1 cellular context compared by ENCODE assay signal in the genomic region with DNA sequence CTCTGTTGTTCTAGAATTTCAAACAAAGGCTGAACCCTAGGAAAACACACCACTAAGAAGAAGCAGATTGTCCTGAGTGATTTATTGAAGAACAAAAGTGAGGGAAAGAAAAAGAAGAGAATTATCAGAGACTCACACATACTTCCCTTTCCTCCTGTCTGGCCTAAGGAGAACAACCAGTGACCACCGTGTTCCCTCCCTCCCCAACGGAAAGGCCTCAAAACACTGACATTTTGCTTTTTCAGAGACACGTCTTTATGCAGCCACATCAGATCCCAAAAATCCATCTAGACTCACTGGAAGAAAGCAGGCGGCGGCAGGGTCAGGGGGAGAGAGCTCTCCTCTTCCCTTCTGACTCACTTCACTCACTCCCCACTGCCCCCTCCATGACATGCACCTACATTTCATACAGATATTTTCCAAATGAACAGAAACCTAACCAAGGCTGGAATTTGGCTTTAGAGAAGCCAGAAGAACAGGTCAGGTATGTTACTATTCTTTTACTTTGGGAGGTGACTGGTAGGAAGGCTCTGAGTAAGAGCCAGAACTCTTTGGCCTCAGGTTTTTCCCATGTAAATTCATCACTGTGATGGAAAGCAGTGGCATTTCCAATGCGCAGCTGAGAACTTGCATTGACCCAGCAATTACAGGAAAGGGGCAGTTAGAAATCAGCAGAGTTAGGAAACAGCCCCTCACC.
TF ChIP-seq lines count a peak whose summit lies in the region.

No MANE protein-coding gene starts in this region.

TF ChIP-seq in GM23338, 12 proteins besides CTCF, POLR2A, EP300 and RAD21 (continued from another document):
- TF ChIP-seq, protein P1, sequence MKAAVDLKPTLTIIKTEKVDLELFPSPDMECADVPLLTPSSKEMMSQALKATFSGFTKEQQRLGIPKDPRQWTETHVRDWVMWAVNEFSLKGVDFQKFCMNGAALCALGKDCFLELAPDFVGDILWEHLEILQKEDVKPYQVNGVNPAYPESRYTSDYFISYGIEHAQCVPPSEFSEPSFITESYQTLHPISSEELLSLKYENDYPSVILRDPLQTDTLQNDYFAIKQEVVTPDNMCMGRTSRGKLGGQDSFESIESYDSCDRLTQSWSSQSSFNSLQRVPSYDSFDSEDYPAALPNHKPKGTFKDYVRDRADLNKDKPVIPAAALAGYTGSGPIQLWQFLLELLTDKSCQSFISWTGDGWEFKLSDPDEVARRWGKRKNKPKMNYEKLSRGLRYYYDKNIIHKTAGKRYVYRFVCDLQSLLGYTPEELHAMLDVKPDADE (IDR thresholded peaks at IDR 0.05): no peak
- TF ChIP-seq ZNF114 (CRISPR knock-in tag; IDR thresholded peaks at IDR 0.05): no peak
- no peak for TF ChIP-seq JUNB (IDR thresholded peaks at IDR 0.05; ENCODE audit: unreplicated experiment)
- no peak for TF ChIP-seq CREB1 (CRISPR knock-in tag; IDR thresholded peaks at IDR 0.05; ENCODE audit: low read depth)
- no peak for TF ChIP-seq EZH2 (IDR thresholded peaks at IDR 0.05; ENCODE audit: low read depth, unreplicated experiment)
- TF ChIP-seq, protein P2, sequence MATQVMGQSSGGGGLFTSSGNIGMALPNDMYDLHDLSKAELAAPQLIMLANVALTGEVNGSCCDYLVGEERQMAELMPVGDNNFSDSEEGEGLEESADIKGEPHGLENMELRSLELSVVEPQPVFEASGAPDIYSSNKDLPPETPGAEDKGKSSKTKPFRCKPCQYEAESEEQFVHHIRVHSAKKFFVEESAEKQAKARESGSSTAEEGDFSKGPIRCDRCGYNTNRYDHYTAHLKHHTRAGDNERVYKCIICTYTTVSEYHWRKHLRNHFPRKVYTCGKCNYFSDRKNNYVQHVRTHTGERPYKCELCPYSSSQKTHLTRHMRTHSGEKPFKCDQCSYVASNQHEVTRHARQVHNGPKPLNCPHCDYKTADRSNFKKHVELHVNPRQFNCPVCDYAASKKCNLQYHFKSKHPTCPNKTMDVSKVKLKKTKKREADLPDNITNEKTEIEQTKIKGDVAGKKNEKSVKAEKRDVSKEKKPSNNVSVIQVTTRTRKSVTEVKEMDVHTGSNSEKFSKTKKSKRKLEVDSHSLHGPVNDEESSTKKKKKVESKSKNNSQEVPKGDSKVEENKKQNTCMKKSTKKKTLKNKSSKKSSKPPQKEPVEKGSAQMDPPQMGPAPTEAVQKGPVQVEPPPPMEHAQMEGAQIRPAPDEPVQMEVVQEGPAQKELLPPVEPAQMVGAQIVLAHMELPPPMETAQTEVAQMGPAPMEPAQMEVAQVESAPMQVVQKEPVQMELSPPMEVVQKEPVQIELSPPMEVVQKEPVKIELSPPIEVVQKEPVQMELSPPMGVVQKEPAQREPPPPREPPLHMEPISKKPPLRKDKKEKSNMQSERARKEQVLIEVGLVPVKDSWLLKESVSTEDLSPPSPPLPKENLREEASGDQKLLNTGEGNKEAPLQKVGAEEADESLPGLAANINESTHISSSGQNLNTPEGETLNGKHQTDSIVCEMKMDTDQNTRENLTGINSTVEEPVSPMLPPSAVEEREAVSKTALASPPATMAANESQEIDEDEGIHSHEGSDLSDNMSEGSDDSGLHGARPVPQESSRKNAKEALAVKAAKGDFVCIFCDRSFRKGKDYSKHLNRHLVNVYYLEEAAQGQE (IDR thresholded peaks at IDR 0.05; ENCODE audit: unreplicated experiment): no peak
- no peak for TF ChIP-seq POLR2AphosphoS5 (IDR thresholded peaks at IDR 0.05; ENCODE audit: low read depth)
- TF ChIP-seq, protein P3, sequence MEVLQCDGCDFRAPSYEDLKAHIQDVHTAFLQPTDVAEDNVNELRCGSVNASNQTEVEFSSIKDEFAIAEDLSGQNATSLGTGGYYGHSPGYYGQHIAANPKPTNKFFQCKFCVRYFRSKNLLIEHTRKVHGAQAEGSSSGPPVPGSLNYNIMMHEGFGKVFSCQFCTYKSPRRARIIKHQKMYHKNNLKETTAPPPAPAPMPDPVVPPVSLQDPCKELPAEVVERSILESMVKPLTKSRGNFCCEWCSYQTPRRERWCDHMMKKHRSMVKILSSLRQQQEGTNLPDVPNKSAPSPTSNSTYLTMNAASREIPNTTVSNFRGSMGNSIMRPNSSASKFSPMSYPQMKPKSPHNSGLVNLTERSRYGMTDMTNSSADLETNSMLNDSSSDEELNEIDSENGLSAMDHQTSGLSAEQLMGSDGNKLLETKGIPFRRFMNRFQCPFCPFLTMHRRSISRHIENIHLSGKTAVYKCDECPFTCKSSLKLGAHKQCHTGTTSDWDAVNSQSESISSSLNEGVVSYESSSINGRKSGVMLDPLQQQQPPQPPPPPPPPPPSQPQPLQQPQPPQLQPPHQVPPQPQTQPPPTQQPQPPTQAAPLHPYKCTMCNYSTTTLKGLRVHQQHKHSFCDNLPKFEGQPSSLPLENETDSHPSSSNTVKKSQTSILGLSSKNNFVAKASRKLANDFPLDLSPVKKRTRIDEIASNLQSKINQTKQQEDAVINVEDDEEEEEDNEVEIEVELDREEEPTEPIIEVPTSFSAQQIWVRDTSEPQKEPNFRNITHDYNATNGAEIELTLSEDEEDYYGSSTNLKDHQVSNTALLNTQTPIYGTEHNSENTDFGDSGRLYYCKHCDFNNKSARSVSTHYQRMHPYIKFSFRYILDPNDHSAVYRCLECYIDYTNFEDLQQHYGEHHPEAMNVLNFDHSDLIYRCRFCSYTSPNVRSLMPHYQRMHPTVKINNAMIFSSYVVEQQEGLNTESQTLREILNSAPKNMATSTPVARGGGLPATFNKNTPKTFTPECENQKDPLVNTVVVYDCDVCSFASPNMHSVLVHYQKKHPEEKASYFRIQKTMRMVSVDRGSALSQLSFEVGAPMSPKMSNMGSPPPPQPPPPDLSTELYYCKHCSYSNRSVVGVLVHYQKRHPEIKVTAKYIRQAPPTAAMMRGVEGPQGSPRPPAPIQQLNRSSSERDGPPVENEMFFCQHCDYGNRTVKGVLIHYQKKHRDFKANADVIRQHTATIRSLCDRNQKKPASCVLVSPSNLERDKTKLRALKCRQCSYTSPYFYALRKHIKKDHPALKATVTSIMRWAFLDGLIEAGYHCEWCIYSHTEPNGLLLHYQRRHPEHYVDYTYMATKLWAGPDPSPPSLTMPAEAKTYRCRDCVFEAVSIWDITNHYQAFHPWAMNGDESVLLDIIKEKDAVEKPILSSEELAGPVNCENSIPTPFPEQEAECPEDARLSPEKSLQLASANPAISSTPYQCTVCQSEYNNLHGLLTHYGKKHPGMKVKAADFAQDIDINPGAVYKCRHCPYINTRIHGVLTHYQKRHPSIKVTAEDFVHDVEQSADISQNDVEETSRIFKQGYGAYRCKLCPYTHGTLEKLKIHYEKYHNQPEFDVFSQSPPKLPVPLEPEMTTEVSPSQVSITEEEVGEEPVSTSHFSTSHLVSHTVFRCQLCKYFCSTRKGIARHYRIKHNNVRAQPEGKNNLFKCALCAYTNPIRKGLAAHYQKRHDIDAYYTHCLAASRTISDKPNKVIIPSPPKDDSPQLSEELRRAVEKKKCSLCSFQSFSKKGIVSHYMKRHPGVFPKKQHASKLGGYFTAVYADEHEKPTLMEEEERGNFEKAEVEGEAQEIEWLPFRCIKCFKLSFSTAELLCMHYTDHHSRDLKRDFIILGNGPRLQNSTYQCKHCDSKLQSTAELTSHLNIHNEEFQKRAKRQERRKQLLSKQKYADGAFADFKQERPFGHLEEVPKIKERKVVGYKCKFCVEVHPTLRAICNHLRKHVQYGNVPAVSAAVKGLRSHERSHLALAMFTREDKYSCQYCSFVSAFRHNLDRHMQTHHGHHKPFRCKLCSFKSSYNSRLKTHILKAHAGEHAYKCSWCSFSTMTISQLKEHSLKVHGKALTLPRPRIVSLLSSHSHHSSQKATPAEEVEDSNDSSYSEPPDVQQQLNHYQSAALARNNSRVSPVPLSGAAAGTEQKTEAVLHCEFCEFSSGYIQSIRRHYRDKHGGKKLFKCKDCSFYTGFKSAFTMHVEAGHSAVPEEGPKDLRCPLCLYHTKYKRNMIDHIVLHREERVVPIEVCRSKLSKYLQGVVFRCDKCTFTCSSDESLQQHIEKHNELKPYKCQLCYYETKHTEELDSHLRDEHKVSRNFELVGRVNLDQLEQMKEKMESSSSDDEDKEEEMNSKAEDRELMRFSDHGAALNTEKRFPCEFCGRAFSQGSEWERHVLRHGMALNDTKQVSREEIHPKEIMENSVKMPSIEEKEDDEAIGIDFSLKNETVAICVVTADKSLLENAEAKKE (CRISPR knock-in tag; IDR thresholded peaks at IDR 0.05): no peak; the same call in 1 of the 2 replicates
- TF ChIP-seq NANOG (IDR thresholded peaks at IDR 0.05; ENCODE audit: borderline replicate concordance): no peak
- TF ChIP-seq ZNF331 (CRISPR knock-in tag; IDR thresholded peaks at IDR 0.05; ENCODE audit: low read depth): no peak
- TF ChIP-seq STAT1 (IDR thresholded peaks at IDR 0.05; ENCODE audit: unreplicated experiment): no peak
TF ChIP-seq in GM23338: peak in this region for 0.
